In the genomic region with DNA sequence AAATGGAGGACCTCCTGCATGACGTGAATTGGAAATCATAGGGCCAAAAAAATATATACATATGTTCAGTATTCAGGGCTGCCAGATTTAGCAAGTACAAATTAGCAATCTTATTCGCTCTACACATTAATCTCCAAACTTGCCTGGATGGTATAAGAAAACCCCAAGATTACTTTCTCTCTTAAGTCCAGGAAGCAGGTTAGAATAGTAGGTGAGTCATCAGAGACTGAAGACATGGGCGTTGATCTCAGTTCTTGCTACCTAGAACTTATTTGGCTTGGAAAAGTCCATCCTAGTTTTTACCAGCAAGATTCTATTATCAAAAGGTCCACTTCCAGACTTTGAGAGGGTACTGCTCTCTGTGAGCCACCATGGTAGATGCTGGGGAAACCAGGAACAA, we compare ENCODE assay signal across 21 cellular contexts.
"Had no signal": no experiment of that assay in that cellular context is flagged by ENCODE, and none has a peak within 500 bp of the region (broad histone marks: within the 10 kb centered on the region; RNA-seq: fewer than 3 reads in every experiment).

No MANE protein-coding gene starts in this region.

- H3K27ac ChIP-seq: colonic mucosa, esophagus muscularis mucosa, gastroesophageal sphincter, hepatocyte, left ventricle myocardium inferior, lower lobe of right lung, right atrium auricular region, sigmoid colon, skin epidermis, stomach, transverse colon had no signal

- DNase-seq: colonic mucosa; dorsolateral prefrontal cortex; effector CD8-positive, alpha-beta T cell; kidney; left cardiac atrium; left ventricle myocardium inferior; lower lobe of right lung; mesenchymal stem cell; naive B cell; posterior cingulate gyrus; sigmoid colon; stimulated activated naive CD4-positive, alpha-beta T cell; stomach; substantia nigra; transverse colon had no signal

- H3K9me3 ChIP-seq: colonic mucosa, esophagus muscularis mucosa, gastroesophageal sphincter, left ventricle myocardium inferior, lower lobe of right lung, right atrium auricular region, sigmoid colon, stomach, thoracic aorta, transverse colon had no signal

- H2AFZ ChIP-seq: hepatocyte had no signal

- H3K4me2 ChIP-seq: hepatocyte had no signal

- H3K36me3 ChIP-seq: colonic mucosa, esophagus muscularis mucosa, gastroesophageal sphincter, left ventricle myocardium inferior, lower lobe of right lung, right atrium auricular region, sigmoid colon, stomach, thoracic aorta, transverse colon had no signal

- H3K4me3 ChIP-seq: colonic mucosa, dorsolateral prefrontal cortex, esophagus muscularis mucosa, gastroesophageal sphincter, hepatocyte, left ventricle myocardium inferior, lower lobe of right lung, right atrium auricular region, sigmoid colon, skin epidermis, stomach, thoracic aorta, transverse colon had no signal

- FAIRE-seq: kidney had no signal

- H3K4me1 ChIP-seq: colonic mucosa, lower lobe of right lung, right atrium auricular region, sigmoid colon, stomach, transverse colon had no signal

- H3K79me2 ChIP-seq: hepatocyte had no signal

- ATAC-seq: gastroesophageal sphincter, left cardiac atrium, lower lobe of right lung had no signal

- H3K27me3 ChIP-seq: colonic mucosa, dorsolateral prefrontal cortex, esophagus muscularis mucosa, gastroesophageal sphincter, hepatocyte, right atrium auricular region, sigmoid colon, stomach, transverse colon had no signal
